Comparison of ENCODE assay signal across 2 cellular contexts in genomic region chr16:66508914-66509496, GRCh38.
TF ChIP-seq lines count a peak whose summit lies in the region.

No MANE protein-coding gene starts in this region.

TF ChIP-seq in liver, 16 proteins besides CTCF, POLR2A, EP300 and RAD21:
- TF ChIP-seq YY1 (IDR thresholded peaks at IDR 0.05) (no peak), FOXA1 (IDR thresholded peaks at IDR 0.05) (no peak), ATF3 (IDR thresholded peaks at IDR 0.05) (no peak), FOXA2 (IDR thresholded peaks at IDR 0.05) (no peak), NR2F2 (IDR thresholded peaks at IDR 0.05) (no peak), JUND (IDR thresholded peaks at IDR 0.05) (no peak), HNF4A (conservative IDR thresholded peaks at IDR 0.05) (no peak), MAX (IDR thresholded peaks at IDR 0.05) (no peak)

TF ChIP-seq in HepG2, 621 proteins besides CTCF, POLR2A, EP300 and RAD21:
- no peak for TF ChIP-seq ZNF784 (CRISPR knock-in tag; IDR thresholded peaks at IDR 0.05; ENCODE audit: borderline replicate concordance)
- TF ChIP-seq ELF1 (CRISPR knock-in tag; IDR thresholded peaks at IDR 0.05) = no peak
- no peak for TF ChIP-seq ZFY (CRISPR knock-in tag; IDR thresholded peaks at IDR 0.05)
- no peak for TF ChIP-seq KDM5B (CRISPR knock-in tag; IDR thresholded peaks at IDR 0.05; ENCODE audit: borderline replicate concordance)
